10 cellular contexts compared by ENCODE assay signal in genomic region chr6:75612434-75612833, GRCh38. TPM values are rescaled to one million over a fixed set of nuclear protein-coding genes. Genes with fewer than 3 reads are reported as not detected.
DNase-seq lines count a peak whose midpoint lies in the region; ATAC-seq and TF ChIP-seq lines count a peak whose summit lies in the region.
"Had no signal": no experiment of that assay in that cellular context is flagged by ENCODE, and none has a peak within 500 bp of the region (broad histone marks: within the 10 kb centered on the region; RNA-seq: fewer than 3 reads in every experiment).

No MANE protein-coding gene starts in this region.

- H3K4me2 ChIP-seq in OCI-LY7 (ENCODE audit: low read length): peak overlapping the region; percentile 32; the same call in 1 of the 2 replicates

- H3K9me3 ChIP-seq in OCI-LY7 (ENCODE audit: low read length) (peaks cover 5% of the 10 kb centered on the region; the same call in 1 of the 2 replicates), thyroid gland (no peaks in the 10 kb centered on the region)

- H3K4me3 ChIP-seq in OCI-LY7 (ENCODE audit: low read depth, low read length, poor library complexity, severe bottlenecking) (no peak overlapping the region), fibroblast of mammary gland (ENCODE audit: control insufficient read depth, low read depth, low read length) (no peak overlapping the region), thyroid gland (replicated peaks in 1 of 3) (no peak overlapping the region)

- peaks cover 100% of the 10 kb centered on the region for H3K79me2 ChIP-seq in OCI-LY7 (ENCODE audit: insufficient read depth, low read depth, low read length)

- no peaks in the 10 kb centered on the region for H3K9me3 Mint-ChIP-seq in activated T-cell treated with anti-CD3 and anti-CD28 coated beads, Interleukin-2, amount 50 U/mL, for 72 hours

- H3K9me2 ChIP-seq in OCI-LY7 (ENCODE audit: insufficient read depth, low read length): no peaks in the 10 kb centered on the region

- H3K36me3 ChIP-seq in OCI-LY7 (ENCODE audit: insufficient read depth, low read length) (peaks cover 26% of the 10 kb centered on the region), thyroid gland (no peaks in the 10 kb centered on the region)

- H3K27ac ChIP-seq in OCI-LY7 (ENCODE audit: low read depth, low read length, poor library complexity, severe bottlenecking) (no peak overlapping the region), thyroid gland (peak overlapping the region; percentile 7 to 65 (median 22))

- H3K4me1 ChIP-seq in OCI-LY7 (ENCODE audit: insufficient read depth, low read length, poor library complexity, severe bottlenecking) (peaks cover 54% of the 10 kb centered on the region), thyroid gland (peaks cover 47 to 59% of the 10 kb centered on the region in 2 donors)

- peaks cover 0 to 7% of the 10 kb centered on the region in 2 donors for H3K36me3 Mint-ChIP-seq in activated T-cell treated with anti-CD3 and anti-CD28 coated beads, Interleukin-2, amount 50 U/mL, for 72 hours (ENCODE audit: insufficient read depth in 2 of 2)

- intact Hi-C loops in OCI-LY7 (cut with micrococcal nuclease; ENCODE audit: unreplicated experiment): loop anchor here (10.0 kb wide), 1 partner anchor 1958 kb away; the partner anchor contains the start of gene SLC17A5
- intact Hi-C loops in thyroid gland (cut with DNase I): no loop called here

- no TSS peak for BruUV-seq in OCI-LY7 (replicated peaks; lab: Mats Ljungman, UMichigan)

- TF ChIP-seq CTCF in OCI-LY7 (conservative IDR thresholded peaks at IDR 0.05; ENCODE audit: low read length) (no peak), fibroblast of mammary gland (conservative IDR thresholded peaks at IDR 0.05; ENCODE audit: control insufficient read depth, insufficient read depth, low read depth, low read length) (no peak), thyroid gland (IDR thresholded peaks at IDR 0.05) (no peak)

- POLR2A ChIA-PET in OCI-LY7 (lab: Charles Lee): interaction anchor here (1.0 to 2.4 kb wide), 3 partner anchors 10 to 87 kb away, joined by 3 to 16 read pairs (median 3); partner anchors contain the start of gene SENP6

- no peak overlapping the region for H2AFZ ChIP-seq in OCI-LY7 (ENCODE audit: low read length)

- CTCF ChIA-PET in OCI-LY7 (lab: Charles Lee; ENCODE audit: unreplicated experiment): no interaction called here

- no peak for DNase-seq in activated T-cell treated with anti-CD3 and anti-CD28 coated beads, Interleukin-2, amount 50 U/mL, for 72 hours
- DNase-seq in activated T-cell treated with anti-CD3 and anti-CD28 coated beads, Interleukin-2, amount 50 U/mL, for 1 hour: no peak
- DNase-seq in OCI-LY7 (ENCODE audit: low spot score) (no peak), fibroblast of mammary gland (ENCODE audit: low read depth) (peak; percentile 26), thyroid gland (no peak)
- DNase-seq in stimulated activated CD4-positive, alpha-beta T cell treated with anti-CD3 and anti-CD28 coated beads, Interleukin-2, amount 100 ng/mL, for 24 hours: no peak
- DNase-seq: NCI-H526 treated with DMSO at 0.1 percent for 48 hours, T1000 had no signal

- peak overlapping the region; percentile 44 for H3K27ac Mint-ChIP-seq in activated T-cell treated with anti-CD3 and anti-CD28 coated beads, Interleukin-2, amount 50 U/mL, for 72 hours

- peak; percentile 37 to 44 for ATAC-seq in activated T-cell treated with anti-CD3 and anti-CD28 coated beads, Interleukin-2, amount 50 U/mL, for 72 hours (replicated peaks in 1 of 2)
- ATAC-seq in HG03565 (IDR thresholded peaks at IDR 0.05; ENCODE audit: unreplicated experiment) (no peak), GM19395 (IDR thresholded peaks at IDR 0.05; ENCODE audit: unreplicated experiment) (no peak)

- H3K4me1 Mint-ChIP-seq in activated T-cell treated with anti-CD3 and anti-CD28 coated beads, Interleukin-2, amount 50 U/mL, for 72 hours (ENCODE audit: low read depth): peaks cover 97% of the 10 kb centered on the region

- H3K27me3 Mint-ChIP-seq in activated T-cell treated with anti-CD3 and anti-CD28 coated beads, Interleukin-2, amount 50 U/mL, for 72 hours (ENCODE audit: low read depth): no peaks in the 10 kb centered on the region

- no peaks in the 10 kb centered on the region for H3K27me3 ChIP-seq in thyroid gland

- no peak for TF ChIP-seq POLR2A in thyroid gland (IDR thresholded peaks at IDR 0.05)

- H3K4me3 Mint-ChIP-seq in activated T-cell treated with anti-CD3 and anti-CD28 coated beads, Interleukin-2, amount 50 U/mL, for 72 hours: peak overlapping the region; percentile 65 to 82

- 80 to 86% methylated on average over 3 of the region's 3 CpGs for WGBS in thyroid gland, 2 donors

- H4K20me1 ChIP-seq in OCI-LY7 (ENCODE audit: insufficient read depth, low read length): peaks cover 33% of the 10 kb centered on the region; the same call in 1 of the 2 replicates

RNA-seq across cellular contexts. Expression of gene SENP6, which starts 10.8 kb away (rescaled TPM):
- 10 to 100 TPM; 99.4 to 99.7 TPM for total RNA-seq in activated T-cell treated with anti-CD3 and anti-CD28 coated beads, Interleukin-2, amount 50 U/mL, for 72 hours
- total RNA-seq in OCI-LY7 (2014; rRNA removed; shearing (Covaris generic)): 61.1 and 63.5 TPM in 2 replicates
- total RNA-seq in OCI-LY7 (2022) (85.4 and 96.2 TPM in 2 replicates), thyroid gland (100 to 1,000 TPM; 154 to 255 (median 170) TPM)

Comparison
In these comparisons a context has a peak if more than half of its experiments do, and no peak if none do; other contexts are left out.
1. ATAC-seq: peak in activated T-cell treated with anti-CD3 and anti-CD28 coated beads, Interleukin-2, amount 50 U/mL, for 72 hours (2 of 2); none in HG03565 (single experiment) and GM19395 (single experiment).